23 cellular contexts compared by ENCODE assay signal in genomic region chr2:48445091-48445725, GRCh38. TPM values are rescaled to one million over a fixed set of nuclear protein-coding genes. Genes with fewer than 3 reads are reported as not detected.
A peak's percentile ranks its signal among the peaks of the same experiment; 100 is the strongest.
DNase-seq lines count a peak whose midpoint lies in the region; ATAC-seq and TF ChIP-seq lines count a peak whose summit lies in the region.
"Had no signal": no experiment of that assay in that cellular context is flagged by ENCODE, and none has a peak within 500 bp of the region (broad histone marks: within the 10 kb centered on the region; RNA-seq: fewer than 3 reads in every experiment).

No MANE protein-coding gene starts in this region.

- H3K27ac ChIP-seq in PC-3 (ENCODE audit: low read length) (peak overlapping the region; percentile 75), foreskin keratinocyte (no peak overlapping the region), thyroid gland (peak overlapping the region; percentile 7 to 79 (median 64)), Karpas-422 (ENCODE audit: low read length) (no peak overlapping the region), GM23338 (ENCODE audit: low read depth) (no peak overlapping the region)
- H3K27ac ChIP-seq: A549, body of pancreas, upper lobe of left lung had no signal

- H3K4me1 ChIP-seq in PC-3 (ENCODE audit: insufficient read depth, low read length) (peaks cover 44% of the 10 kb centered on the region), foreskin keratinocyte (peaks cover 16% of the 10 kb centered on the region), thyroid gland (peaks cover 75 to 78% of the 10 kb centered on the region in 2 donors), Karpas-422 (ENCODE audit: low read length) (peaks cover 61% of the 10 kb centered on the region), GM23338 (ENCODE audit: insufficient read depth) (peaks cover 37% of the 10 kb centered on the region)

- H3F3A ChIP-seq in PC-3 (ENCODE audit: low read length, unreplicated experiment) = no peaks in the 10 kb centered on the region
- H3F3A ChIP-seq in GM23338 (replicated peaks; ENCODE audit: low read depth) = no peaks in the 10 kb centered on the region

- WGBS in thyroid gland, 2 donors = 57 to 72% methylated on average over 3 of the region's 3 CpGs

- H3K4me1 Mint-ChIP-seq in activated CD8-positive, alpha-beta memory T cell treated with anti-CD3 and anti-CD28 coated beads, Interleukin-2, amount 10 ng/mL, durations not matched to agents 7 days and 5 days = peaks cover 42% of the 10 kb centered on the region
- peaks cover 9% of the 10 kb centered on the region; the same call in 2 of the 3 replicates for H3K4me1 Mint-ChIP-seq in GM23338

- no TSS peak for BruUV-seq in PC-3 (replicated peaks; lab: Mats Ljungman, UMichigan)

- POLR2A ChIA-PET in PC-3 (lab: Charles Lee; ENCODE audit: unreplicated experiment) = interaction anchor here (0.5 to 0.6 kb wide), 2 partner anchors 172 to 578 kb away, joined by 3 to 5 read pairs; no protein-coding TSS in a partner anchor

- no peak for ATAC-seq in activated CD8-positive, alpha-beta memory T cell treated with anti-CD3 and anti-CD28 coated beads, Interleukin-2, amount 10 ng/mL, durations not matched to agents 7 days and 5 days
- ATAC-seq in PC-3 (peak; percentile 21), foreskin keratinocyte (no peak), GM23338 (no peak)
- ATAC-seq: A549; activated CD8-positive, alpha-beta T cell treated with anti-CD3 and anti-CD28 coated beads for 36 hours; activated T-cell treated with anti-CD3 and anti-CD28 coated beads, Interleukin-2, amount 50 U/mL, for 72 hours; body of pancreas had no signal

- H3K9ac ChIP-seq in PC-3 (ENCODE audit: low read length) = no peak overlapping the region
- H3K9ac ChIP-seq in Karpas-422 (ENCODE audit: low read length) = no peak overlapping the region

- H4K20me1 ChIP-seq in PC-3 (ENCODE audit: low read length) (no peaks in the 10 kb centered on the region), Karpas-422 (ENCODE audit: insufficient read depth, low read depth, low read length) (no peaks in the 10 kb centered on the region), GM23338 (replicated peaks; ENCODE audit: insufficient read depth) (peaks cover 11% of the 10 kb centered on the region)

- CTCF ChIA-PET in activated CD8-positive, alpha-beta memory T cell treated with anti-CD3 and anti-CD28 coated beads, Interleukin-2, amount 10 ng/mL, durations not matched to agents 7 days and 5 days (lab: Charles Lee) = interaction anchor here (0.7 to 1.5 kb wide), 4 partner anchors 69 to 1568 kb away, joined by 3 to 4 read pairs (median 3); no protein-coding TSS in a partner anchor
- CTCF ChIA-PET in PC-3 (lab: Charles Lee) = interaction anchor here (0.6 kb wide), 2 partner anchors 57 to 638 kb away, joined by 3 to 5 read pairs; no protein-coding TSS in a partner anchor

- H3K4me3 Mint-ChIP-seq in activated CD8-positive, alpha-beta memory T cell treated with anti-CD3 and anti-CD28 coated beads, Interleukin-2, amount 10 ng/mL, durations not matched to agents 7 days and 5 days = no peak overlapping the region
- no peak overlapping the region for H3K4me3 Mint-ChIP-seq in GM23338
- H3K4me3 Mint-ChIP-seq: activated B cell treated with CpG ODN at 0.5 μM for 24 hours; activated CD8-positive, alpha-beta T cell treated with anti-CD3 and anti-CD28 coated beads for 36 hours; activated naive CD8-positive, alpha-beta T cell treated with anti-CD3 and anti-CD28 coated beads, Interleukin-2, amount 10 ng/mL, durations not matched to agents 7 days and 5 days; activated T-cell treated with anti-CD3 and anti-CD28 coated beads, Interleukin-2, amount 50 U/mL, for 72 hours; stimulated activated naive CD8-positive, alpha-beta T cell treated with anti-CD3 and anti-CD28 coated beads, Interleukin-15, Interleukin-2, amounts not matched to agents 100 ng/mL and 50 ng/mL, for 24 hours had no signal

- H3K9me3 ChIP-seq in PC-3 (ENCODE audit: low read length) = no peaks in the 10 kb centered on the region
- no peaks in the 10 kb centered on the region for H3K9me3 ChIP-seq in thyroid gland
- H3K9me3 ChIP-seq in Karpas-422 (ENCODE audit: low read length) = no peaks in the 10 kb centered on the region
- H3K9me3 ChIP-seq: A549, body of pancreas, upper lobe of left lung had no signal

- H3K4me3 ChIP-seq in PC-3 (ENCODE audit: low read length) (no peak overlapping the region; the same call in 1 of the 2 replicates), thyroid gland (replicated peaks in 1 of 3) (no peak overlapping the region), Karpas-422 (ENCODE audit: low read length) (no peak overlapping the region), GM23338 (no peak overlapping the region)
- H3K4me3 ChIP-seq: A549, body of pancreas, upper lobe of left lung had no signal

- no peak for TF ChIP-seq POLR2A in thyroid gland (IDR thresholded peaks at IDR 0.05)

- intact Hi-C loops in PC-3 (cut with micrococcal nuclease) = no loop called here
- intact Hi-C loops in thyroid gland (cut with DNase I) = no loop called here

- H3K27me3 ChIP-seq in PC-3 (ENCODE audit: low read length) = no peaks in the 10 kb centered on the region
- H3K27me3 ChIP-seq in foreskin keratinocyte = no peaks in the 10 kb centered on the region
- no peaks in the 10 kb centered on the region for H3K27me3 ChIP-seq in thyroid gland
- H3K27me3 ChIP-seq in Karpas-422 (ENCODE audit: low read length) = no peaks in the 10 kb centered on the region
- H3K27me3 ChIP-seq in GM23338 (ENCODE audit: insufficient read depth) = no peaks in the 10 kb centered on the region
- H3K27me3 ChIP-seq: body of pancreas, upper lobe of left lung had no signal

- H3K27me3 Mint-ChIP-seq in activated CD8-positive, alpha-beta memory T cell treated with anti-CD3 and anti-CD28 coated beads, Interleukin-2, amount 10 ng/mL, durations not matched to agents 7 days and 5 days = no peaks in the 10 kb centered on the region
- H3K27me3 Mint-ChIP-seq in GM23338 (ENCODE audit: insufficient read depth, low read depth, poor library complexity) = no peaks in the 10 kb centered on the region
- H3K27me3 Mint-ChIP-seq: activated B cell treated with CpG ODN at 0.5 μM for 24 hours; activated CD8-positive, alpha-beta T cell treated with anti-CD3 and anti-CD28 coated beads for 36 hours; activated naive CD8-positive, alpha-beta T cell treated with anti-CD3 and anti-CD28 coated beads, Interleukin-2, amount 10 ng/mL, durations not matched to agents 7 days and 5 days; stimulated activated naive CD8-positive, alpha-beta T cell treated with anti-CD3 and anti-CD28 coated beads, Interleukin-15, Interleukin-2, amounts not matched to agents 100 ng/mL and 50 ng/mL, for 24 hours had no signal

- peaks cover 11% of the 10 kb centered on the region for H3K36me3 Mint-ChIP-seq in activated CD8-positive, alpha-beta memory T cell treated with anti-CD3 and anti-CD28 coated beads, Interleukin-2, amount 10 ng/mL, durations not matched to agents 7 days and 5 days
- peaks cover 3% of the 10 kb centered on the region; the same call in 1 of the 3 replicates for H3K36me3 Mint-ChIP-seq in GM23338 (ENCODE audit: low read depth)

- H3K79me2 ChIP-seq in PC-3 (ENCODE audit: low read length) = peaks cover 55% of the 10 kb centered on the region
- peaks cover 88% of the 10 kb centered on the region for H3K79me2 ChIP-seq in Karpas-422 (ENCODE audit: low read length)
- H3K79me2 ChIP-seq in GM23338 (replicated peaks; ENCODE audit: insufficient read depth) = peaks cover 75% of the 10 kb centered on the region

- H3K36me3 ChIP-seq in PC-3 (ENCODE audit: low read depth, low read length) (no peaks in the 10 kb centered on the region), thyroid gland (no peaks in the 10 kb centered on the region), Karpas-422 (ENCODE audit: insufficient read depth, low read length) (peaks cover 6% of the 10 kb centered on the region), GM23338 (ENCODE audit: insufficient read depth) (no peaks in the 10 kb centered on the region)
- H3K36me3 ChIP-seq: upper lobe of left lung had no signal

- no peaks in the 10 kb centered on the region for H3K9me3 Mint-ChIP-seq in activated CD8-positive, alpha-beta memory T cell treated with anti-CD3 and anti-CD28 coated beads, Interleukin-2, amount 10 ng/mL, durations not matched to agents 7 days and 5 days (ENCODE audit: low read depth)
- no peaks in the 10 kb centered on the region for H3K9me3 Mint-ChIP-seq in GM23338
- H3K9me3 Mint-ChIP-seq: activated B cell treated with CpG ODN at 0.5 μM for 24 hours; activated CD8-positive, alpha-beta T cell treated with anti-CD3 and anti-CD28 coated beads for 36 hours; activated naive CD8-positive, alpha-beta T cell treated with anti-CD3 and anti-CD28 coated beads, Interleukin-2, amount 10 ng/mL, durations not matched to agents 7 days and 5 days; activated T-cell treated with anti-CD3 and anti-CD28 coated beads, Interleukin-2, amount 50 U/mL, for 72 hours; stimulated activated naive CD8-positive, alpha-beta T cell treated with anti-CD3 and anti-CD28 coated beads, Interleukin-15, Interleukin-2, amounts not matched to agents 100 ng/mL and 50 ng/mL, for 24 hours had no signal

- peak overlapping the region; percentile 60 for H3K4me2 ChIP-seq in PC-3 (ENCODE audit: low read length)
- no peak overlapping the region for H3K4me2 ChIP-seq in Karpas-422 (ENCODE audit: low read depth, low read length, poor library complexity, severe bottlenecking)
- no peak overlapping the region; the same call in 1 of the 2 replicates for H3K4me2 ChIP-seq in GM23338
- H3K4me2 ChIP-seq: A549 had no signal

- TF ChIP-seq CTCF in PC-3 (conservative IDR thresholded peaks at IDR 0.05; ENCODE audit: low read depth, low read length) (no peak), foreskin keratinocyte (conservative IDR thresholded peaks at IDR 0.05) (no peak), thyroid gland (IDR thresholded peaks at IDR 0.05) (peak in 2 of 6 experiments; percentile 30 to 33), GM23338 (conservative IDR thresholded peaks at IDR 0.05; ENCODE audit: low read depth in 2 of 2) (no peak)

- H3K9me2 ChIP-seq in PC-3 (replicated peaks; ENCODE audit: low read length) (no peaks in the 10 kb centered on the region), Karpas-422 (replicated peaks; ENCODE audit: insufficient read depth, low read length) (no peaks in the 10 kb centered on the region), GM23338 (ENCODE audit: insufficient read depth) (no peaks in the 10 kb centered on the region)

- H3K27ac Mint-ChIP-seq in activated CD8-positive, alpha-beta memory T cell treated with anti-CD3 and anti-CD28 coated beads, Interleukin-2, amount 10 ng/mL, durations not matched to agents 7 days and 5 days = peak overlapping the region; percentile 57
- no peak overlapping the region for H3K27ac Mint-ChIP-seq in GM23338
- H3K27ac Mint-ChIP-seq: activated B cell treated with CpG ODN at 0.5 μM for 24 hours; activated T-cell treated with anti-CD3 and anti-CD28 coated beads, Interleukin-2, amount 50 U/mL, for 72 hours; stimulated activated naive CD8-positive, alpha-beta T cell treated with anti-CD3 and anti-CD28 coated beads, Interleukin-15, Interleukin-2, amounts not matched to agents 100 ng/mL and 50 ng/mL, for 24 hours had no signal

- no peak overlapping the region for H2AFZ ChIP-seq in PC-3 (ENCODE audit: low read length)
- no peak overlapping the region for H2AFZ ChIP-seq in Karpas-422 (ENCODE audit: low read length)
- H2AFZ ChIP-seq in GM23338 = no peak overlapping the region

- DNase-seq in activated CD8-positive, alpha-beta memory T cell treated with anti-CD3 and anti-CD28 coated beads, Interleukin-2, amount 10 ng/mL, durations not matched to agents 7 days and 5 days = no peak
- DNase-seq in activated CD8-positive, alpha-beta memory T cell treated with anti-CD3 and anti-CD28 coated beads for 24 hours = no peak
- peak; percentile 84 for DNase-seq in PC-3
- peak; percentile 4 to 39 for DNase-seq in foreskin keratinocyte
- DNase-seq in thyroid gland = peak; percentile 50 to 61
- DNase-seq in T-helper 9 cell = no peak
- DNase-seq in Karpas-422 = no peak
- DNase-seq in GM23338 (ENCODE audit: low spot score) = no peak
- DNase-seq: activated B cell treated with CpG ODN at 0.5 μM for 24 hours; activated CD8-positive, alpha-beta T cell treated with anti-CD3 and anti-CD28 coated beads for 36 hours; activated naive CD8-positive, alpha-beta T cell treated with anti-CD3 and anti-CD28 coated beads, Interleukin-2, amount 10 ng/mL, durations not matched to agents 7 days and 5 days; activated T-cell treated with anti-CD3 and anti-CD28 coated beads, Interleukin-2, amount 50 U/mL, for 72 hours; body of pancreas; C1 segment of cervical spinal cord; cortex of kidney; DMS 273 treated with DMSO at 0.1 percent for 48 hours; kidney; NCI-H1092 treated with DMSO at 0.1 percent for 48 hours; NCI-H2107; NCI-H524; upper lobe of left lung had no signal

RNA-seq across cellular contexts. Expression of gene PPP1R21, which starts 4.6 kb away (rescaled TPM):
- 10 to 100 TPM; 49.9 to 56.6 TPM for total RNA-seq in activated CD8-positive, alpha-beta memory T cell treated with anti-CD3 and anti-CD28 coated beads, Interleukin-2, amount 10 ng/mL, durations not matched to agents 7 days and 5 days
- total RNA-seq in PC-3 (2014; rRNA removed) = 8.6 and 9.4 TPM in 2 replicates
- total RNA-seq in foreskin keratinocyte = 15.2 and 16.6 TPM in 2 replicates
- 10.0 and 11.1 TPM in 2 replicates for polyA plus RNA-seq in foreskin keratinocyte
- 100 to 1,000 TPM in 2 of 4 donors, 10 to 100 TPM in 2; 55.0 to 118 (median 86.6) TPM for total RNA-seq in thyroid gland
- total RNA-seq in Karpas-422 (2014; rRNA removed; shearing (Covaris generic); ENCODE audit: low replicate concordance) = 23.8 and 35.8 TPM in 2 replicates
- total RNA-seq in GM23338 (2014; rRNA removed; shearing (Covaris generic)) = 22.2 and 31.6 TPM in 2 replicates
- 20.7 and 26.1 TPM in 2 replicates for polyA plus RNA-seq in GM23338 (2016; fragmentation: Nextera tagmentation; extraction: Ambion mirVana)

Comparison
In these comparisons a context has a peak if more than half of its experiments do, and no peak if none do; other contexts are left out.
1. DNase-seq: peak in PC-3 (single experiment), foreskin keratinocyte (2 of 2) and thyroid gland (2 of 2); none in activated CD8-positive, alpha-beta memory T cell treated with anti-CD3 and anti-CD28 coated beads, Interleukin-2, amount 10 ng/mL, durations not matched to agents 7 days and 5 days (single experiment), activated CD8-positive, alpha-beta memory T cell treated with anti-CD3 and anti-CD28 coated beads for 24 hours (single experiment), T-helper 9 cell (single experiment), Karpas-422 (single experiment) and GM23338 (single experiment).
2. H3K27ac ChIP-seq: peak in PC-3 (single experiment) and thyroid gland (3 of 3); none in foreskin keratinocyte (single experiment), Karpas-422 (single experiment) and GM23338 (single experiment).